Comparison of ENCODE assay signal across 9 cellular contexts in genomic region chr9:129964901-129965734, GRCh38.
DNase-seq lines count a peak whose midpoint lies in the region; ATAC-seq and TF ChIP-seq lines count a peak whose summit lies in the region.
"Had no signal": no experiment of that assay in that cellular context is flagged by ENCODE, and none has a peak within 500 bp of the region (broad histone marks: within the 10 kb centered on the region; RNA-seq: fewer than 3 reads in every experiment).

No MANE protein-coding gene starts in this region.

- H4K91ac ChIP-seq in mesenchymal stem cell (ENCODE audit: low read length), result peak overlapping the region; percentile 56

- H3K36me3 ChIP-seq in mesenchymal stem cell (ENCODE audit: control insufficient read depth in 1 of 2, insufficient read depth in 2 of 2, low read depth in 1 of 2, low read length in 2 of 2) (peaks cover 3 to 5% of the 10 kb centered on the region in 2 experiments), uterus (no peaks in the 10 kb centered on the region)

- H3K27ac ChIP-seq in cingulate gyrus (ENCODE audit: low read depth, low read length), result peak overlapping the region; percentile 90
- peak overlapping the region; percentile 26 for H3K27ac ChIP-seq in mesenchymal stem cell (ENCODE audit: low read length, poor library complexity, severe bottlenecking)
- H3K27ac ChIP-seq in uterus, result peak overlapping the region; percentile 90 to 98
- H3K27ac ChIP-seq: epithelial cell of prostate had no signal

- no peak overlapping the region for H3K4me2 ChIP-seq in mesenchymal stem cell (ENCODE audit: low read length, poor library complexity, severe bottlenecking)

- H2BK15ac ChIP-seq in mesenchymal stem cell (ENCODE audit: low read depth, poor library complexity, severe bottlenecking), result peak overlapping the region; percentile 5

- H3K4me3 ChIP-seq in mesenchymal stem cell (ENCODE audit: insufficient read depth in 1 of 2, low read depth in 1 of 2, low read length in 2 of 2), result no peak overlapping the region
- no peak overlapping the region for H3K4me3 ChIP-seq in uterus

- H3K4me1 Mint-ChIP-seq in activated naive CD4-positive, alpha-beta T cell treated with anti-CD3 and anti-CD28 coated beads, Interleukin-2, amount 10 ng/mL, durations not matched to agents 7 days and 5 days, result peaks cover 75% of the 10 kb centered on the region

- H4K8ac ChIP-seq in mesenchymal stem cell (ENCODE audit: low read length), result peak overlapping the region; percentile 38

- H2BK12ac ChIP-seq in mesenchymal stem cell (ENCODE audit: low read length in 2 of 2), result peak overlapping the region; percentile 87 to 94

- intact Hi-C loops in uterus (cut with DNase I; ENCODE audit: low total_unique reads), result no loop called here

- no peak for TF ChIP-seq CTCF in uterus (IDR thresholded peaks at IDR 0.05)

- peak overlapping the region; percentile 16 to 50 for H3K4ac ChIP-seq in mesenchymal stem cell (ENCODE audit: low read depth in 1 of 2, low read length in 2 of 2)

- H3K9me3 Mint-ChIP-seq in activated naive CD4-positive, alpha-beta T cell treated with anti-CD3 and anti-CD28 coated beads, Interleukin-2, amount 10 ng/mL, durations not matched to agents 7 days and 5 days, result no peaks in the 10 kb centered on the region

- no peaks in the 10 kb centered on the region for H3K27me3 Mint-ChIP-seq in activated naive CD4-positive, alpha-beta T cell treated with anti-CD3 and anti-CD28 coated beads, Interleukin-2, amount 10 ng/mL, durations not matched to agents 7 days and 5 days

- no peak overlapping the region for H2BK5ac ChIP-seq in mesenchymal stem cell (ENCODE audit: low read depth, low read length, poor library complexity, severe bottlenecking)

- peak overlapping the region; percentile 34 to 93 for H3K18ac ChIP-seq in mesenchymal stem cell (ENCODE audit: low read depth in 1 of 2, low read length in 2 of 2)

- H2AK5ac ChIP-seq in mesenchymal stem cell (ENCODE audit: low read length, severe bottlenecking), result no peak overlapping the region

- H3K36me3 Mint-ChIP-seq in activated naive CD4-positive, alpha-beta T cell treated with anti-CD3 and anti-CD28 coated beads, Interleukin-2, amount 10 ng/mL, durations not matched to agents 7 days and 5 days, result peaks cover 56% of the 10 kb centered on the region

- no peaks in the 10 kb centered on the region for H3K79me1 ChIP-seq in mesenchymal stem cell (replicated peaks; ENCODE audit: low read length, poor library complexity, severe bottlenecking)

- 29% methylated on average over 14 of the region's 21 CpGs for WGBS in mesenchymal stem cell

- peak overlapping the region; percentile 98 for H3K27ac Mint-ChIP-seq in activated naive CD4-positive, alpha-beta T cell treated with anti-CD3 and anti-CD28 coated beads, Interleukin-2, amount 10 ng/mL, durations not matched to agents 7 days and 5 days

- H2AFZ ChIP-seq in mesenchymal stem cell (ENCODE audit: low read depth, low read length), result no peak overlapping the region

- ATAC-seq in HG03378 (IDR thresholded peaks at IDR 0.05; ENCODE audit: unreplicated experiment), result no peak

- no peak for TF ChIP-seq POLR2A in uterus (IDR thresholded peaks at IDR 0.05)

- no peak for DNase-seq in activated naive CD4-positive, alpha-beta T cell treated with anti-CD3 and anti-CD28 coated beads, Interleukin-2, amount 10 ng/mL, durations not matched to agents 7 days and 5 days
- DNase-seq in activated naive CD4-positive, alpha-beta T cell treated with anti-CD3 and anti-CD28 coated beads, Interleukin-2, amount 50 U/mL, for 16 hours, result no peak
- DNase-seq in mesenchymal stem cell, result peak; percentile 93
- peak; percentile 48 to 49 for DNase-seq in uterus
- no peak for DNase-seq in CD1c-positive myeloid dendritic cell (ENCODE audit: extremely low spot score)
- DNase-seq in NCI-H146 treated with DMSO at 0.1 percent for 48 hours (lab: John Stamatoyannopoulos, UW; ENCODE audit: unreplicated experiment), result no peak

- H3K4me3 Mint-ChIP-seq in activated naive CD4-positive, alpha-beta T cell treated with anti-CD3 and anti-CD28 coated beads, Interleukin-2, amount 10 ng/mL, durations not matched to agents 7 days and 5 days, result no peak overlapping the region

- no peak overlapping the region for H3K14ac ChIP-seq in mesenchymal stem cell (ENCODE audit: low read length in 2 of 2)

- peak overlapping the region; percentile 69 for H3K9ac ChIP-seq in mesenchymal stem cell (ENCODE audit: low read length)

- peaks cover 9% of the 10 kb centered on the region for H3K4me1 ChIP-seq in mesenchymal stem cell (ENCODE audit: control insufficient read depth, insufficient read depth, low read depth, low read length)
- peaks cover 0 to 8% of the 10 kb centered on the region in 2 donors for H3K4me1 ChIP-seq in uterus

- CTCF ChIA-PET in activated naive CD4-positive, alpha-beta T cell treated with anti-CD3 and anti-CD28 coated beads, Interleukin-2, amount 10 ng/mL, durations not matched to agents 7 days and 5 days (lab: Charles Lee), result interaction anchor here (1.5 to 1.6 kb wide), 2 partner anchors 39 to 79 kb away, joined by 4 to 12 read pairs; no protein-coding TSS in a partner anchor

- peak overlapping the region; percentile 6 for H2BK120ac ChIP-seq in mesenchymal stem cell (ENCODE audit: low read depth, low read length)

- H3K27me3 ChIP-seq in mesenchymal stem cell (ENCODE audit: control insufficient read depth in 1 of 2, insufficient read depth in 1 of 2, low read length in 2 of 2) (no peaks in the 10 kb centered on the region), uterus (no peaks in the 10 kb centered on the region)

- H3K9me3 ChIP-seq in mesenchymal stem cell (ENCODE audit: control insufficient read depth, low read length) (no peaks in the 10 kb centered on the region), uterus (no peaks in the 10 kb centered on the region)

- no peak overlapping the region for H3K23ac ChIP-seq in mesenchymal stem cell (ENCODE audit: low read length in 2 of 2)

Comparison
In these comparisons a context has a peak if more than half of its experiments do, and no peak if none do; other contexts are left out.
1. DNase-seq: peak in mesenchymal stem cell (single experiment) and uterus (2 of 2); none in activated naive CD4-positive, alpha-beta T cell treated with anti-CD3 and anti-CD28 coated beads, Interleukin-2, amount 10 ng/mL, durations not matched to agents 7 days and 5 days (single experiment), activated naive CD4-positive, alpha-beta T cell treated with anti-CD3 and anti-CD28 coated beads, Interleukin-2, amount 50 U/mL, for 16 hours (single experiment), CD1c-positive myeloid dendritic cell (single experiment) and NCI-H146 treated with DMSO at 0.1 percent for 48 hours (single experiment).
2. H3K27ac ChIP-seq: peak in every context shown above with its lines; median percentile 94 in uterus; 90 in cingulate gyrus; 26 in mesenchymal stem cell.